In the genomic region with DNA sequence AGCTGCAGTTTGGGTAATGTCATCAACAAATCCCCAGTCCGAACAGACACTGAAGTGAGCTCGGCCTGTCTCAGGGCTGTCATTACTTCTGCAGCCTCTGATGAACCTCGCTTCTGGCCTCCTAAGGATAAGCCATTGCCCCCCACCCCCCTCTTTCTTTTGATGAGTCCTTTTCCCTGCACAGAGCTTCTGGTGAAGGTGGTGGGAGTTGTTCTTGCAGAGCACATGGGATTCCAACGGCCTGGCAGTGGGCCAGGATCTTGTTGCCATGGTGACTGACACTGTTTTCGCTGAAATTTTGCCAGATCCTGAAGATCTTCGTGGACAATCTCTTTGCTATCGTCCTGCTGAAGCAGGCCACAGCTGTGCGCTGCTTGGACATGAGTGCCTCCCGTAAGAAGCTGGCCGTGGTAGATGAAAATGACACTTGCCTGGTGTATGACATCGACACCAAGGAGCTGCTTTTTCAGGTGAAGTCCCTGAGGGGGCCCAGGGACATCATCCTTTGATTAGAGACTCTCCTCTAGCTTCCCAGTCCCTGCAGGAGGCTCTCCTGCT, we compare ENCODE assay signal across 9 cellular contexts. TPM values are rescaled to one million over a fixed set of nuclear protein-coding genes. Genes with fewer than 3 reads are reported as not detected.
A peak's percentile ranks its signal among the peaks of the same experiment; 100 is the strongest.
DNase-seq lines count a peak whose midpoint lies in the region; ATAC-seq and TF ChIP-seq lines count a peak whose summit lies in the region.
"Not testable (repeated sequence)": the region's sequence is repeated elsewhere in the genome, so short reads cannot be mapped to it uniquely, and the experiment has no call there.
"Had no signal": no experiment of that assay in that cellular context is flagged by ENCODE, and none has a peak within 500 bp of the region (broad histone marks: within the 10 kb centered on the region; RNA-seq: fewer than 3 reads in every experiment).

No MANE protein-coding gene starts in this region.

- peaks cover 24% of the 10 kb centered on the region for H3K4me1 ChIP-seq in mesodermal cell (ENCODE audit: control insufficient read depth, insufficient read depth, low read length, poor library complexity, severe bottlenecking)
- H3K4me1 ChIP-seq in upper lobe of right lung = peaks cover 19% of the 10 kb centered on the region

- not testable (repeated sequence) for H3K9me3 Mint-ChIP-seq in activated naive CD8-positive, alpha-beta T cell treated with anti-CD3 and anti-CD28 coated beads, Interleukin-2, amount 10 ng/mL, durations not matched to agents 7 days and 5 days

- H3K4me3 ChIP-seq in choroid plexus epithelial cell (ENCODE audit: low read depth, low read length); mesodermal cell (ENCODE audit: extremely low read depth, insufficient read depth, low read length, poor library complexity, severe bottlenecking); upper lobe of right lung: not testable (repeated sequence)

- in situ Hi-C loops in G401 (cut with HindIII; ENCODE audit: low sequenced_read_pairs) = not testable (repeated sequence)

- TF ChIP-seq CTCF in choroid plexus epithelial cell (conservative IDR thresholded peaks at IDR 0.05; ENCODE audit: low read depth, low read length); upper lobe of right lung (IDR thresholded peaks at IDR 0.05): not testable (repeated sequence)

- POLR2A ChIA-PET in activated naive CD8-positive, alpha-beta T cell treated with anti-CD3 and anti-CD28 coated beads, Interleukin-2, amount 10 ng/mL, durations not matched to agents 7 days and 5 days (lab: Charles Lee) = interaction anchor here (0.8 kb wide), 1 partner anchor 41 kb away, joined by 3 read pairs; a partner anchor contains a TSS

- H3K36me3 ChIP-seq in mesodermal cell (ENCODE audit: control insufficient read depth, insufficient read depth, low read length) = peaks cover 36% of the 10 kb centered on the region
- H3K36me3 ChIP-seq in upper lobe of right lung = peaks cover 41% of the 10 kb centered on the region

- not testable (repeated sequence) for H3K27me3 Mint-ChIP-seq in activated naive CD8-positive, alpha-beta T cell treated with anti-CD3 and anti-CD28 coated beads, Interleukin-2, amount 10 ng/mL, durations not matched to agents 7 days and 5 days

- intact Hi-C loops in head of caudate nucleus (cut with DNase I) (loop anchor here (10.0 kb wide), 1 partner anchor 453 kb away; no protein-coding TSS in a partner anchor), sciatic nerve (cut with DNase I) (loop anchor here (10.0 kb wide), 1 partner anchor 343 kb away; no protein-coding TSS in a partner anchor)
- intact Hi-C loops in upper lobe of right lung (cut with DNase I) = not testable (repeated sequence)

- not testable (repeated sequence) for H3K9me3 ChIP-seq in mesodermal cell (ENCODE audit: control insufficient read depth, low read length); upper lobe of right lung

- peak; percentile 30 for DNase-seq in G401 (ENCODE audit: low spot score)
- not testable (repeated sequence) for DNase-seq in activated naive CD8-positive, alpha-beta T cell treated with anti-CD3 and anti-CD28 coated beads, Interleukin-2, amount 10 ng/mL, durations not matched to agents 7 days and 5 days; upper lobe of right lung
- peak; percentile 81 for DNase-seq in choroid plexus epithelial cell (ENCODE audit: low read depth)
- DNase-seq in head of caudate nucleus = peak in 40 of 42 donors; percentile 32 to 79 (median 65)
- DNase-seq in sciatic nerve (ENCODE audit: low spot score) = peak; percentile 76

- H3K27me3 ChIP-seq in upper lobe of right lung = not testable (repeated sequence)

- peak overlapping the region; percentile 30 for H3K27ac Mint-ChIP-seq in activated naive CD8-positive, alpha-beta T cell treated with anti-CD3 and anti-CD28 coated beads, Interleukin-2, amount 10 ng/mL, durations not matched to agents 7 days and 5 days

- not testable (repeated sequence) for H3K4me3 Mint-ChIP-seq in activated naive CD8-positive, alpha-beta T cell treated with anti-CD3 and anti-CD28 coated beads, Interleukin-2, amount 10 ng/mL, durations not matched to agents 7 days and 5 days

- ATAC-seq in SK-N-SH treated with all-trans-retinoic acid at 6 μM for 48 hours = peak; percentile 55; the same call in 2 of the 3 replicates
- not testable (repeated sequence) for ATAC-seq in activated naive CD8-positive, alpha-beta T cell treated with anti-CD3 and anti-CD28 coated beads, Interleukin-2, amount 10 ng/mL, durations not matched to agents 7 days and 5 days (ENCODE audit: low read depth); upper lobe of right lung
- peak; percentile 42 for ATAC-seq in sciatic nerve

- H3K4me1 Mint-ChIP-seq in activated naive CD8-positive, alpha-beta T cell treated with anti-CD3 and anti-CD28 coated beads, Interleukin-2, amount 10 ng/mL, durations not matched to agents 7 days and 5 days = not testable (repeated sequence)

- peak overlapping the region; percentile 33 for H3K27ac ChIP-seq in mesodermal cell (ENCODE audit: low read depth, low read length, severe bottlenecking)
- H3K27ac ChIP-seq in upper lobe of right lung = peak overlapping the region; percentile 53

- WGBS in mesodermal cell (ENCODE audit: insufficient coverage in 2 of 2), 2 experiments = 85 to 100% methylated on average over 1 to 3 of the region's 11 CpGs

- not testable (repeated sequence) for H3K36me3 Mint-ChIP-seq in activated naive CD8-positive, alpha-beta T cell treated with anti-CD3 and anti-CD28 coated beads, Interleukin-2, amount 10 ng/mL, durations not matched to agents 7 days and 5 days

RNA-seq across cellular contexts. Expression of a gene that starts 41.3 kb away (rescaled TPM):
- total RNA-seq in G401 (2014; rRNA removed; shearing (Covaris generic)) = 14.6 and 19.9 TPM in 2 replicates
- 10 to 100 TPM; 23.0 to 25.9 TPM for total RNA-seq in activated naive CD8-positive, alpha-beta T cell treated with anti-CD3 and anti-CD28 coated beads, Interleukin-2, amount 10 ng/mL, durations not matched to agents 7 days and 5 days
- 22.8 TPM for polyA plus RNA-seq in mesodermal cell (2013, experiment 1 of 2)
- polyA plus RNA-seq in mesodermal cell (2013, experiment 2 of 2) = 18.8 TPM
- 49.7 TPM for total RNA-seq in sciatic nerve
- 26.5 TPM for total RNA-seq in upper lobe of right lung

RNA-seq across cellular contexts. Expression of a gene that starts 41.6 kb away (rescaled TPM):
- total RNA-seq in G401 (2014; rRNA removed; shearing (Covaris generic)) = 14.0 and 18.9 TPM in 2 replicates
- total RNA-seq in activated naive CD8-positive, alpha-beta T cell treated with anti-CD3 and anti-CD28 coated beads, Interleukin-2, amount 10 ng/mL, durations not matched to agents 7 days and 5 days = 10 to 100 TPM; 49.0 to 57.6 TPM
- 33.6 TPM for polyA plus RNA-seq in mesodermal cell (2013, experiment 1 of 2)
- 31.9 TPM for polyA plus RNA-seq in mesodermal cell (2013, experiment 2 of 2)
- 30.6 TPM for total RNA-seq in sciatic nerve
- total RNA-seq in upper lobe of right lung = 36.4 TPM

RNA-seq across cellular contexts. Expression of a gene that starts 47.1 kb away (rescaled TPM):
- total RNA-seq in G401 (2014; rRNA removed; shearing (Covaris generic)) = not detected in 2 replicates
- not detected for total RNA-seq in activated naive CD8-positive, alpha-beta T cell treated with anti-CD3 and anti-CD28 coated beads, Interleukin-2, amount 10 ng/mL, durations not matched to agents 7 days and 5 days
- polyA plus RNA-seq in mesodermal cell (2013, experiment 1 of 2) = not detected
- not detected for polyA plus RNA-seq in mesodermal cell (2013, experiment 2 of 2)
- total RNA-seq in sciatic nerve (not detected), upper lobe of right lung (not detected)
- total RNA-seq: HT-29 had no signal

RNA-seq across cellular contexts. Expression of a gene that starts 52.9 kb away (rescaled TPM):
- not detected in 2 replicates for total RNA-seq in G401 (2014; rRNA removed; shearing (Covaris generic))
- total RNA-seq in activated naive CD8-positive, alpha-beta T cell treated with anti-CD3 and anti-CD28 coated beads, Interleukin-2, amount 10 ng/mL, durations not matched to agents 7 days and 5 days = 1 to 10 TPM; 1.2 to 1.4 TPM
- 0.41 TPM for polyA plus RNA-seq in mesodermal cell (2013, experiment 1 of 2)
- polyA plus RNA-seq in mesodermal cell (2013, experiment 2 of 2) = 0.51 TPM
- total RNA-seq in sciatic nerve (0.40 TPM), upper lobe of right lung (0.55 TPM)
